16 cellular contexts compared by ENCODE assay signal in genomic region chr22:22974795-22975580, GRCh38.
DNase-seq lines count a peak whose midpoint lies in the region; ATAC-seq, FAIRE-seq and TF ChIP-seq lines count a peak whose summit lies in the region.
"Had no signal": no experiment of that assay in that cellular context is flagged by ENCODE, and none has a peak within 500 bp of the region (broad histone marks: within the 10 kb centered on the region; RNA-seq: fewer than 3 reads in every experiment).

No MANE protein-coding gene starts in this region.

- intact Hi-C loops in HepG2 (cut with micrococcal nuclease; ENCODE audit: unreplicated experiment), result no loop called here

- no peak for TF ChIP-seq POLR2A in HepG2 (IDR thresholded peaks at IDR 0.05; ENCODE audit: insufficient read depth in 1 of 2, low read depth in 2 of 2, low read length in 2 of 2)

- 49% methylated on average over 8 of the region's 8 CpGs for WGBS in HepG2 (ENCODE audit: low lambda C conversion rate)

- TF ChIP-seq RAD21 in HepG2 (CRISPR knock-in tag; IDR thresholded peaks at IDR 0.05), result no peak

- no peaks in the 10 kb centered on the region for H3K4me1 ChIP-seq in HepG2 (ENCODE audit: insufficient read depth, low read length)

- no peaks in the 10 kb centered on the region for H3K36me3 ChIP-seq in HepG2 (replicated peaks in 1 of 2; ENCODE audit: control insufficient read depth in 1 of 2, insufficient read depth in 2 of 2, low read length in 2 of 2)

- BruUV-seq in HepG2 (replicated peaks; lab: Mats Ljungman, UMichigan), result no TSS peak

- no peaks in the 10 kb centered on the region for H4K20me1 ChIP-seq in HepG2 (ENCODE audit: insufficient read depth, low read length)

- H3K4me3 ChIP-seq in HepG2 (replicated peaks in 1 of 3; ENCODE audit: insufficient read depth in 1 of 3, low read depth in 2 of 3, low read length in 3 of 3), result no peak overlapping the region

- no peak for FAIRE-seq in HepG2 (lab: Jason Lieb, UNC)
- FAIRE-seq: H54 had no signal

- POLR2A ChIA-PET in HepG2 (lab: Yijun Ruan, JAX), result no interaction called here

- TF ChIP-seq CTCF in HepG2 (CRISPR knock-in tag; IDR thresholded peaks at IDR 0.05) (no peak), GM13976 (IDR thresholded peaks at IDR 0.05; ENCODE audit: borderline replicate concordance, control extremely low read depth, extremely low read depth, insufficient read depth, missing control alignments) (no peak)

- no peak overlapping the region for H2AFZ ChIP-seq in HepG2 (ENCODE audit: low read length)

- H3K9me3 ChIP-seq in HepG2 (ENCODE audit: low read length), result no peaks in the 10 kb centered on the region

- no peaks in the 10 kb centered on the region; a peak in 1 of 5 replicates for H3K27me3 ChIP-seq in HepG2 (ENCODE audit: control insufficient read depth in 1 of 2, insufficient read depth in 2 of 2, low read length in 2 of 2)

- no peak overlapping the region for H3K27ac ChIP-seq in HepG2 (ENCODE audit: extremely low read length, insufficient read depth, low read length)

- no peaks in the 10 kb centered on the region for H3K79me2 ChIP-seq in HepG2 (ENCODE audit: insufficient read depth, low read length)

- TF ChIP-seq EP300 in HepG2 (IDR thresholded peaks at IDR 0.05; ENCODE audit: low read depth in 2 of 2, low read length in 2 of 2), result no peak
- no peak for TF ChIP-seq EP300 in HepG2 (CRISPR knock-in tag; IDR thresholded peaks at IDR 0.05; ENCODE audit: borderline replicate concordance)

- in situ Hi-C loops in HepG2 (cut with HindIII; ENCODE audit: extremely low pct_ligation_motif_present, low pct_unique_long_range_greater_than_20kb) (loop anchor here (25.0 kb wide), 2 partner anchors 312 to 412 kb away; no protein-coding TSS in a partner anchor), GM13976 (cut with MboI; ENCODE audit: low sequenced_read_pairs, unreplicated experiment) (no loop called here)

- ATAC-seq in HepG2, result no peak
- ATAC-seq in GM21737 (IDR thresholded peaks at IDR 0.05; ENCODE audit: unreplicated experiment), result no peak

- no peak overlapping the region for H3K4me2 ChIP-seq in HepG2 (ENCODE audit: low read depth, low read length)

- CTCF ChIA-PET in HepG2 (lab: Yijun Ruan, JAX; ENCODE audit: low intra/inter-chr PET ratio, low total read pairs), result no interaction called here

- no peak overlapping the region for H3K9ac ChIP-seq in HepG2 (ENCODE audit: insufficient read depth, low read depth, low read length)

- DNase-seq in NCI-H146 (lab: John Stamatoyannopoulos, UW) (peak; percentile 31), NCI-H146 treated with DMSO at 0.1 percent for 48 hours (lab: John Stamatoyannopoulos, UW; ENCODE audit: unreplicated experiment) (no peak), NCI-H1105 (lab: John Stamatoyannopoulos, UW) (peak; percentile 49), NCI-H69 (lab: John Stamatoyannopoulos, UW) (peak; percentile 67), HepG2 (ENCODE audit: low spot score) (no peak), GM13976 (ENCODE audit: low spot score) (no peak), UCSD-AML1 (lab: John Stamatoyannopoulos, UW; ENCODE audit: unreplicated experiment) (no peak)
- DNase-seq: C1 segment of cervical spinal cord, EL, IMR-90, MV-4-11, NCI-H1930, NCI-H526 treated with DMSO at 0.1 percent for 48 hours, T-helper 9 cell had no signal

TF ChIP-seq in HepG2, 621 proteins besides CTCF, POLR2A, EP300 and RAD21:
- TF ChIP-seq FOXA1 (IDR thresholded peaks at IDR 0.05) (no peak), FOXA1 (CRISPR knock-in tag; IDR thresholded peaks at IDR 0.05) (peak; percentile 6; the same call in 1 of the 2 replicates), ZNF350 (CRISPR knock-in tag; IDR thresholded peaks at IDR 0.05; ENCODE audit: borderline replicate concordance, low read depth) (no peak), CEBPB (IDR thresholded peaks at IDR 0.05; ENCODE audit: borderline replicate concordance, low read depth, low read length) (peak; percentile 37; the same call in 1 of the 2 replicates), PCBP2 (optimal IDR thresholded peaks at IDR 0.05; ENCODE audit: low read depth, low read length, poor library complexity, severe bottlenecking) (no peak), NR1H2 (CRISPR knock-in tag; IDR thresholded peaks at IDR 0.05; ENCODE audit: borderline replicate concordance, low read depth) (no peak)

Comparison
In these comparisons a context has a peak if more than half of its experiments do, and no peak if none do; other contexts are left out.
1. DNase-seq: peak in NCI-H146 (single experiment), NCI-H1105 (single experiment) and NCI-H69 (single experiment); none in NCI-H146 treated with DMSO at 0.1 percent for 48 hours (single experiment), HepG2 (single experiment), GM13976 (single experiment) and UCSD-AML1 (single experiment).